In the genomic region with DNA sequence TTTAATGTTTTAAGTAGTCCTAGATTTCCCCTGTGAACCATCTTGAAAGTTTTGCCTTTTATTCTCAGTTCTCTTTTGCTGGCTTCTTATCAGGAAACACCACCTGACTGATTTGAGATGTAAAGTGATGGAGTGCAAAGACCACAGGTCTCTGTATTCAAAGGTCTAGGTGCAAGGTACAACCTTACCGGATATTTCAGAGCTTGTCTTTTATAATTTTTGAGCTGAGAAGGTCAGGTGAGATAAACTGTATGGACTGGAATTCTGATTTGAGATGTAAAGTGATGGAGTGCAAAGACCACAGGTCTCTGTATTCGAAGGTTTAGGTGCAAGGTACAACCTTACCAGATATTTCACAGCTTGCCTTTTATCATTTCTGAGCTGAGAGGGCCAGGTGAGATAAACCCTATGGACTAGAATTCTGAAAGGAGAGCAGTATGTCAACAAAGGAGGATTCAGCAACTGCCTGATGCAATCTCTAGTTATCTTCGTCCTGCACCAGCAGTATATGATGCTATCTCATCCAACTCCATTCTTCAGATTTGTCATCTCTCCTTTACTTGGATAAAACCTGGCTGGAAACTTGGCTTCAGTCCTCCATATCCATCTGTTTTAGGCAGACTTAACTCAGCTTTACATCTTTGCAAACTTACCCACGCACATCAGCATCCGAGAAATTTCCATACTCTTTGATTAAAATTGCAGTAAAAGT, we compare ENCODE assay signal across 1 cellular context.
TF ChIP-seq lines count a peak whose summit lies in the region.

No MANE protein-coding gene starts in this region.

TF ChIP-seq in HepG2, 621 proteins besides CTCF, POLR2A, EP300 and RAD21 (continued from another document and continues in another):
- TF ChIP-seq, protein P1, sequence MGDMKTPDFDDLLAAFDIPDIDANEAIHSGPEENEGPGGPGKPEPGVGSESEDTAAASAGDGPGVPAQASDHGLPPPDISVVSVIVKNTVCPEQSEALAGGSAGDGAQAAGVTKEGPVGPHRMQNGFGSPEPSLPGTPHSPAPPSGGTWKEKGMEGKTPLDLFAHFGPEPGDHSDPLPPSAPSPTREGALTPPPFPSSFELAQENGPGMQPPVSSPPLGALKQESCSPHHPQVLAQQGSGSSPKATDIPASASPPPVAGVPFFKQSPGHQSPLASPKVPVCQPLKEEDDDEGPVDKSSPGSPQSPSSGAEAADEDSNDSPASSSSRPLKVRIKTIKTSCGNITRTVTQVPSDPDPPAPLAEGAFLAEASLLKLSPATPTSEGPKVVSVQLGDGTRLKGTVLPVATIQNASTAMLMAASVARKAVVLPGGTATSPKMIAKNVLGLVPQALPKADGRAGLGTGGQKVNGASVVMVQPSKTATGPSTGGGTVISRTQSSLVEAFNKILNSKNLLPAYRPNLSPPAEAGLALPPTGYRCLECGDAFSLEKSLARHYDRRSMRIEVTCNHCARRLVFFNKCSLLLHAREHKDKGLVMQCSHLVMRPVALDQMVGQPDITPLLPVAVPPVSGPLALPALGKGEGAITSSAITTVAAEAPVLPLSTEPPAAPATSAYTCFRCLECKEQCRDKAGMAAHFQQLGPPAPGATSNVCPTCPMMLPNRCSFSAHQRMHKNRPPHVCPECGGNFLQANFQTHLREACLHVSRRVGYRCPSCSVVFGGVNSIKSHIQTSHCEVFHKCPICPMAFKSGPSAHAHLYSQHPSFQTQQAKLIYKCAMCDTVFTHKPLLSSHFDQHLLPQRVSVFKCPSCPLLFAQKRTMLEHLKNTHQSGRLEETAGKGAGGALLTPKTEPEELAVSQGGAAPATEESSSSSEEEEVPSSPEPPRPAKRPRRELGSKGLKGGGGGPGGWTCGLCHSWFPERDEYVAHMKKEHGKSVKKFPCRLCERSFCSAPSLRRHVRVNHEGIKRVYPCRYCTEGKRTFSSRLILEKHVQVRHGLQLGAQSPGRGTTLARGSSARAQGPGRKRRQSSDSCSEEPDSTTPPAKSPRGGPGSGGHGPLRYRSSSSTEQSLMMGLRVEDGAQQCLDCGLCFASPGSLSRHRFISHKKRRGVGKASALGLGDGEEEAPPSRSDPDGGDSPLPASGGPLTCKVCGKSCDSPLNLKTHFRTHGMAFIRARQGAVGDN (CRISPR knock-in tag; IDR thresholded peaks at IDR 0.05): no peak
- peak; percentile 70; the same call in 1 of the 2 replicates for TF ChIP-seq SNAPC2 (CRISPR knock-in tag; IDR thresholded peaks at IDR 0.05)
- peak; percentile 67; the same call in 1 of the 2 replicates for TF ChIP-seq HMG20A (CRISPR knock-in tag; IDR thresholded peaks at IDR 0.05; ENCODE audit: borderline replicate concordance)
- peak; percentile 47; the same call in 1 of the 2 replicates for TF ChIP-seq SALL1 (CRISPR knock-in tag; IDR thresholded peaks at IDR 0.05)
- peak; percentile 38; the same call in 1 of the 2 replicates for TF ChIP-seq GATA4 (IDR thresholded peaks at IDR 0.05; ENCODE audit: borderline replicate concordance, low read depth)
- no peak for TF ChIP-seq ZNF703 (CRISPR knock-in tag; IDR thresholded peaks at IDR 0.05; ENCODE audit: borderline replicate concordance)
- no peak for TF ChIP-seq ZNF343 (CRISPR knock-in tag; IDR thresholded peaks at IDR 0.05)
- no peak for TF ChIP-seq ZSCAN30 (CRISPR knock-in tag; IDR thresholded peaks at IDR 0.05)
- TF ChIP-seq CEBPB (IDR thresholded peaks at IDR 0.05; ENCODE audit: borderline replicate concordance, low read depth, low read length): peak; percentile 87; the same call in 1 of the 2 replicates
- TF ChIP-seq CHCHD3 (CRISPR knock-in tag; IDR thresholded peaks at IDR 0.05): no peak
- TF ChIP-seq, protein P2, sequence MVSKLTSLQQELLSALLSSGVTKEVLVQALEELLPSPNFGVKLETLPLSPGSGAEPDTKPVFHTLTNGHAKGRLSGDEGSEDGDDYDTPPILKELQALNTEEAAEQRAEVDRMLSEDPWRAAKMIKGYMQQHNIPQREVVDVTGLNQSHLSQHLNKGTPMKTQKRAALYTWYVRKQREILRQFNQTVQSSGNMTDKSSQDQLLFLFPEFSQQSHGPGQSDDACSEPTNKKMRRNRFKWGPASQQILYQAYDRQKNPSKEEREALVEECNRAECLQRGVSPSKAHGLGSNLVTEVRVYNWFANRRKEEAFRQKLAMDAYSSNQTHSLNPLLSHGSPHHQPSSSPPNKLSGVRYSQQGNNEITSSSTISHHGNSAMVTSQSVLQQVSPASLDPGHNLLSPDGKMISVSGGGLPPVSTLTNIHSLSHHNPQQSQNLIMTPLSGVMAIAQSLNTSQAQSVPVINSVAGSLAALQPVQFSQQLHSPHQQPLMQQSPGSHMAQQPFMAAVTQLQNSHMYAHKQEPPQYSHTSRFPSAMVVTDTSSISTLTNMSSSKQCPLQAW (CRISPR knock-in tag; IDR thresholded peaks at IDR 0.05): no peak
- peak; percentile 78 for TF ChIP-seq MED1 (CRISPR knock-in tag; IDR thresholded peaks at IDR 0.05)
- TF ChIP-seq YEATS2 (CRISPR knock-in tag; IDR thresholded peaks at IDR 0.05; ENCODE audit: borderline replicate concordance): no peak
- no peak for TF ChIP-seq ZNF329 (CRISPR knock-in tag; IDR thresholded peaks at IDR 0.05; ENCODE audit: low read depth)
- TF ChIP-seq ZFY (CRISPR knock-in tag; IDR thresholded peaks at IDR 0.05): no peak
- no peak for TF ChIP-seq HIVEP1 (CRISPR knock-in tag; IDR thresholded peaks at IDR 0.05)
- TF ChIP-seq, protein P3, sequence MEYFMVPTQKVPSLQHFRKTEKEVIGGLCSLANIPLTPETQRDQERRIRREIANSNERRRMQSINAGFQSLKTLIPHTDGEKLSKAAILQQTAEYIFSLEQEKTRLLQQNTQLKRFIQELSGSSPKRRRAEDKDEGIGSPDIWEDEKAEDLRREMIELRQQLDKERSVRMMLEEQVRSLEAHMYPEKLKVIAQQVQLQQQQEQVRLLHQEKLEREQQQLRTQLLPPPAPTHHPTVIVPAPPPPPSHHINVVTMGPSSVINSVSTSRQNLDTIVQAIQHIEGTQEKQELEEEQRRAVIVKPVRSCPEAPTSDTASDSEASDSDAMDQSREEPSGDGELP (IDR thresholded peaks at IDR 0.05; ENCODE audit: borderline replicate concordance, low read depth): peak; percentile 40; the same call in 1 of the 2 replicates
- no peak for TF ChIP-seq ZNF556 (CRISPR knock-in tag; IDR thresholded peaks at IDR 0.05; ENCODE audit: borderline replicate concordance)
- TF ChIP-seq, protein P4, sequence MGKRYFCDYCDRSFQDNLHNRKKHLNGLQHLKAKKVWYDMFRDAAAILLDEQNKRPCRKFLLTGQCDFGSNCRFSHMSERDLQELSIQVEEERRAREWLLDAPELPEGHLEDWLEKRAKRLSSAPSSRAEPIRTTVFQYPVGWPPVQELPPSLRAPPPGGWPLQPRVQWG (CRISPR knock-in tag; IDR thresholded peaks at IDR 0.05; ENCODE audit: borderline replicate concordance, low read depth): no peak
- no peak for TF ChIP-seq NONO (IDR thresholded peaks at IDR 0.05)
- no peak for TF ChIP-seq NONO (CRISPR knock-in tag; conservative IDR thresholded peaks at IDR 0.05)
- peak; percentile 40 for TF ChIP-seq HOXA5 (CRISPR knock-in tag; IDR thresholded peaks at IDR 0.05)
- peak; percentile 47; the same call in 1 of the 2 replicates for TF ChIP-seq ESRRA (CRISPR knock-in tag; IDR thresholded peaks at IDR 0.05; ENCODE audit: low read depth)
- TF ChIP-seq, protein P5, sequence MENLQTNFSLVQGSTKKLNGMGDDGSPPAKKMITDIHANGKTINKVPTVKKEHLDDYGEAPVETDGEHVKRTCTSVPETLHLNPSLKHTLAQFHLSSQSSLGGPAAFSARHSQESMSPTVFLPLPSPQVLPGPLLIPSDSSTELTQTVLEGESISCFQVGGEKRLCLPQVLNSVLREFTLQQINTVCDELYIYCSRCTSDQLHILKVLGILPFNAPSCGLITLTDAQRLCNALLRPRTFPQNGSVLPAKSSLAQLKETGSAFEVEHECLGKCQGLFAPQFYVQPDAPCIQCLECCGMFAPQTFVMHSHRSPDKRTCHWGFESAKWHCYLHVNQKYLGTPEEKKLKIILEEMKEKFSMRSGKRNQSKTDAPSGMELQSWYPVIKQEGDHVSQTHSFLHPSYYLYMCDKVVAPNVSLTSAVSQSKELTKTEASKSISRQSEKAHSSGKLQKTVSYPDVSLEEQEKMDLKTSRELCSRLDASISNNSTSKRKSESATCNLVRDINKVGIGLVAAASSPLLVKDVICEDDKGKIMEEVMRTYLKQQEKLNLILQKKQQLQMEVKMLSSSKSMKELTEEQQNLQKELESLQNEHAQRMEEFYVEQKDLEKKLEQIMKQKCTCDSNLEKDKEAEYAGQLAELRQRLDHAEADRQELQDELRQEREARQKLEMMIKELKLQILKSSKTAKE (CRISPR knock-in tag; IDR thresholded peaks at IDR 0.05; ENCODE audit: borderline replicate concordance): no peak
- TF ChIP-seq, protein P6, sequence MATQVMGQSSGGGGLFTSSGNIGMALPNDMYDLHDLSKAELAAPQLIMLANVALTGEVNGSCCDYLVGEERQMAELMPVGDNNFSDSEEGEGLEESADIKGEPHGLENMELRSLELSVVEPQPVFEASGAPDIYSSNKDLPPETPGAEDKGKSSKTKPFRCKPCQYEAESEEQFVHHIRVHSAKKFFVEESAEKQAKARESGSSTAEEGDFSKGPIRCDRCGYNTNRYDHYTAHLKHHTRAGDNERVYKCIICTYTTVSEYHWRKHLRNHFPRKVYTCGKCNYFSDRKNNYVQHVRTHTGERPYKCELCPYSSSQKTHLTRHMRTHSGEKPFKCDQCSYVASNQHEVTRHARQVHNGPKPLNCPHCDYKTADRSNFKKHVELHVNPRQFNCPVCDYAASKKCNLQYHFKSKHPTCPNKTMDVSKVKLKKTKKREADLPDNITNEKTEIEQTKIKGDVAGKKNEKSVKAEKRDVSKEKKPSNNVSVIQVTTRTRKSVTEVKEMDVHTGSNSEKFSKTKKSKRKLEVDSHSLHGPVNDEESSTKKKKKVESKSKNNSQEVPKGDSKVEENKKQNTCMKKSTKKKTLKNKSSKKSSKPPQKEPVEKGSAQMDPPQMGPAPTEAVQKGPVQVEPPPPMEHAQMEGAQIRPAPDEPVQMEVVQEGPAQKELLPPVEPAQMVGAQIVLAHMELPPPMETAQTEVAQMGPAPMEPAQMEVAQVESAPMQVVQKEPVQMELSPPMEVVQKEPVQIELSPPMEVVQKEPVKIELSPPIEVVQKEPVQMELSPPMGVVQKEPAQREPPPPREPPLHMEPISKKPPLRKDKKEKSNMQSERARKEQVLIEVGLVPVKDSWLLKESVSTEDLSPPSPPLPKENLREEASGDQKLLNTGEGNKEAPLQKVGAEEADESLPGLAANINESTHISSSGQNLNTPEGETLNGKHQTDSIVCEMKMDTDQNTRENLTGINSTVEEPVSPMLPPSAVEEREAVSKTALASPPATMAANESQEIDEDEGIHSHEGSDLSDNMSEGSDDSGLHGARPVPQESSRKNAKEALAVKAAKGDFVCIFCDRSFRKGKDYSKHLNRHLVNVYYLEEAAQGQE (IDR thresholded peaks at IDR 0.05; ENCODE audit: borderline replicate concordance in 1 of 2, low read depth in 1 of 2, low read length in 2 of 2): no peak
- TF ChIP-seq KLF13 (CRISPR knock-in tag; IDR thresholded peaks at IDR 0.05): no peak
- TF ChIP-seq, protein P7, sequence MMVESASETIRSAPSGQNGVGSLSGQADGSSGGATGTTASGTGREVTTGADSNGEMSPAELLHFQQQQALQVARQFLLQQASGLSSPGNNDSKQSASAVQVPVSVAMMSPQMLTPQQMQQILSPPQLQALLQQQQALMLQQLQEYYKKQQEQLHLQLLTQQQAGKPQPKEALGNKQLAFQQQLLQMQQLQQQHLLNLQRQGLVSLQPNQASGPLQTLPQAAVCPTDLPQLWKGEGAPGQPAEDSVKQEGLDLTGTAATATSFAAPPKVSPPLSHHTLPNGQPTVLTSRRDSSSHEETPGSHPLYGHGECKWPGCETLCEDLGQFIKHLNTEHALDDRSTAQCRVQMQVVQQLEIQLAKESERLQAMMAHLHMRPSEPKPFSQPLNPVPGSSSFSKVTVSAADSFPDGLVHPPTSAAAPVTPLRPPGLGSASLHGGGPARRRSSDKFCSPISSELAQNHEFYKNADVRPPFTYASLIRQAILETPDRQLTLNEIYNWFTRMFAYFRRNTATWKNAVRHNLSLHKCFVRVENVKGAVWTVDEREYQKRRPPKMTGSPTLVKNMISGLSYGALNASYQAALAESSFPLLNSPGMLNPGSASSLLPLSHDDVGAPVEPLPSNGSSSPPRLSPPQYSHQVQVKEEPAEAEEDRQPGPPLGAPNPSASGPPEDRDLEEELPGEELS (CRISPR knock-in tag; IDR thresholded peaks at IDR 0.05): peak; percentile 54
- TF ChIP-seq, protein P8, sequence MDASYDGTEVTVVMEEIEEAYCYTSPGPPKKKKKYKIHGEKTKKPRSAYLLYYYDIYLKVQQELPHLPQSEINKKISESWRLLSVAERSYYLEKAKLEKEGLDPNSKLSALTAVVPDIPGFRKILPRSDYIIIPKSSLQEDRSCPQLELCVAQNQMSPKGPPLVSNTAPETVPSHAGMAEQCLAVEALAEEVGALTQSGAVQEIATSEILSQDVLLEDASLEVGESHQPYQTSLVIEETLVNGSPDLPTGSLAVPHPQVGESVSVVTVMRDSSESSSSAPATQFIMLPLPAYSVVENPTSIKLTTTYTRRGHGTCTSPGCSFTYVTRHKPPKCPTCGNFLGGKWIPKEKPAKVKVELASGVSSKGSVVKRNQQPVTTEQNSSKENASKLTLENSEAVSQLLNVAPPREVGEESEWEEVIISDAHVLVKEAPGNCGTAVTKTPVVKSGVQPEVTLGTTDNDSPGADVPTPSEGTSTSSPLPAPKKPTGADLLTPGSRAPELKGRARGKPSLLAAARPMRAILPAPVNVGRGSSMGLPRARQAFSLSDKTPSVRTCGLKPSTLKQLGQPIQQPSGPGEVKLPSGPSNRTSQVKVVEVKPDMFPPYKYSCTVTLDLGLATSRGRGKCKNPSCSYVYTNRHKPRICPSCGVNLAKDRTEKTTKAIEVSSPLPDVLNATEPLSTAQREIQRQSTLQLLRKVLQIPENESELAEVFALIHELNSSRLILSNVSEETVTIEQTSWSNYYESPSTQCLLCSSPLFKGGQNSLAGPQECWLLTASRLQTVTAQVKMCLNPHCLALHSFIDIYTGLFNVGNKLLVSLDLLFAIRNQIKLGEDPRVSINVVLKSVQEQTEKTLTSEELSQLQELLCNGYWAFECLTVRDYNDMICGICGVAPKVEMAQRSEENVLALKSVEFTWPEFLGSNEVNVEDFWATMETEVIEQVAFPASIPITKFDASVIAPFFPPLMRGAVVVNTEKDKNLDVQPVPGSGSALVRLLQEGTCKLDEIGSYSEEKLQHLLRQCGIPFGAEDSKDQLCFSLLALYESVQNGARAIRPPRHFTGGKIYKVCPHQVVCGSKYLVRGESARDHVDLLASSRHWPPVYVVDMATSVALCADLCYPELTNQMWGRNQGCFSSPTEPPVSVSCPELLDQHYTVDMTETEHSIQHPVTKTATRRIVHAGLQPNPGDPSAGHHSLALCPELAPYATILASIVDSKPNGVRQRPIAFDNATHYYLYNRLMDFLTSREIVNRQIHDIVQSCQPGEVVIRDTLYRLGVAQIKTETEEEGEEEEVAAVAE (CRISPR knock-in tag; IDR thresholded peaks at IDR 0.05; ENCODE audit: borderline replicate concordance): no peak
- TF ChIP-seq HNRNPH1 (optimal IDR thresholded peaks at IDR 0.05; ENCODE audit: low read depth, low read length): no peak
- TF ChIP-seq ZNF878 (CRISPR knock-in tag; IDR thresholded peaks at IDR 0.05): 0 out of 2 replicates have a peak, but pooled peaks have one; percentile 51
- 0 out of 2 replicates have a peak, but pooled peaks have one; percentile 50 for TF ChIP-seq SOX5 (CRISPR knock-in tag; IDR thresholded peaks at IDR 0.05; ENCODE audit: borderline replicate concordance)
- TF ChIP-seq U2AF2 (IDR thresholded peaks at IDR 0.05; ENCODE audit: low read depth, low read length): no peak
- no peak for TF ChIP-seq KAT2B (IDR thresholded peaks at IDR 0.05; ENCODE audit: borderline replicate concordance, low read depth, low read length)
